21 cellular contexts compared by ENCODE assay signal in the genomic region with DNA sequence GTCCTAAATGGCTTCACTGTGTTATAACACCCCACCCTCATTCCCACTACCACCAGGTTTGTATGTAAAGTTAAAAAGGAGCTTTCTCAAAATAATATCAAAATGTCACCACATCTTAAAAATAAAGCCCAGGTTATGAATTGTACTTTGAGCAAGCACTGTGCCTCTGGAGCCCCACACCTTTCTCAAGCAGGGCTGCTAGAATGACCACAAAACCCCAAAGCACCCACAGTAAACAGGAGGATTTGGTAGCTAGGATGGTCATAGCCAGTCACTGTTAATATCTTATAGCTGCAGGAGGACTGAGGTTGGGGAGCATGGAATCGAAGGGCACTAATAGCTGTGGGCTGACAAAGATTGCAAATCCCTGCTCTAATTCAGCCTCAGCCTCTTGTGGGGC.
A peak's percentile ranks its signal among the peaks of the same experiment; 100 is the strongest.
DNase-seq lines count a peak whose midpoint lies in the region; ATAC-seq, FAIRE-seq and TF ChIP-seq lines count a peak whose summit lies in the region.
"Had no signal": no experiment of that assay in that cellular context is flagged by ENCODE, and none has a peak within 500 bp of the region (broad histone marks: within the 10 kb centered on the region; RNA-seq: fewer than 3 reads in every experiment).

No MANE protein-coding gene starts in this region.

- no peaks in the 10 kb centered on the region for H3K9me3 ChIP-seq in GM12878 (replicated peaks; ENCODE audit: control insufficient read depth, insufficient read depth, low read length)
- H3K9me3 ChIP-seq in neural cell (ENCODE audit: low read length): no peaks in the 10 kb centered on the region
- H3K9me3 ChIP-seq: A549, HAP-1, MG63 had no signal

- H3K27ac ChIP-seq in GM12878 (ENCODE audit: control insufficient read depth, insufficient read depth): no peak overlapping the region
- H3K27ac ChIP-seq in neural cell (ENCODE audit: low read length): no peak overlapping the region
- H3K27ac ChIP-seq: A549, PC-9, RWPE1 had no signal

- SMC1A ChIA-PET in GM12878 (lab: Charles Lee; ENCODE audit: uncharacterized antibody, unreplicated experiment): interaction anchor here (1.2 to 1.6 kb wide), 6 partner anchors 8 to 100 kb away, joined by 3 to 5 read pairs (median 4); no protein-coding TSS in a partner anchor

- no peak overlapping the region for H3K4me3 ChIP-seq in GM12878
- peak overlapping the region; percentile 3 for H3K4me3 ChIP-seq in neural cell (ENCODE audit: low read length)
- H3K4me3 ChIP-seq: A549, HAP-1, MG63, PC-9 had no signal

- H4K20me1 ChIP-seq in GM12878 (ENCODE audit: control insufficient read depth, insufficient read depth) (no peaks in the 10 kb centered on the region), neural cell (ENCODE audit: insufficient read depth) (no peaks in the 10 kb centered on the region)

- no peak overlapping the region for H3K27ac Mint-ChIP-seq in activated naive CD8-positive, alpha-beta T cell treated with anti-CD3 and anti-CD28 coated beads, Interleukin-2, amount 10 ng/mL, durations not matched to agents 7 days and 5 days
- H3K27ac Mint-ChIP-seq in activated naive CD8-positive, alpha-beta T cell treated with anti-CD3 and anti-CD28 coated beads for 36 hours: no peak overlapping the region

- in situ Hi-C loops in GM12878 (cut with MboI): no loop called here

- H2AFZ ChIP-seq in GM12878 (ENCODE audit: control insufficient read depth, low read depth, low read length) (no peak overlapping the region), neural cell (ENCODE audit: low read depth, low read length) (no peak overlapping the region)
- H2AFZ ChIP-seq: PC-9 had no signal

- H3K27me3 Mint-ChIP-seq in activated naive CD8-positive, alpha-beta T cell treated with anti-CD3 and anti-CD28 coated beads, Interleukin-2, amount 10 ng/mL, durations not matched to agents 7 days and 5 days: no peaks in the 10 kb centered on the region
- H3K27me3 Mint-ChIP-seq in activated naive CD8-positive, alpha-beta T cell treated with anti-CD3 and anti-CD28 coated beads for 36 hours: no peaks in the 10 kb centered on the region
- H3K27me3 Mint-ChIP-seq: CD4-positive, alpha-beta memory T cell had no signal

- H3K4me2 ChIP-seq in GM12878 (ENCODE audit: control insufficient read depth, insufficient read depth) (no peak overlapping the region), neural cell (ENCODE audit: low read length) (peak overlapping the region; percentile 9)
- H3K4me2 ChIP-seq: A549, PC-9 had no signal

- POLR2A ChIA-PET in activated naive CD8-positive, alpha-beta T cell treated with anti-CD3 and anti-CD28 coated beads, Interleukin-2, amount 10 ng/mL, durations not matched to agents 7 days and 5 days (lab: Charles Lee): no interaction called here
- POLR2A ChIA-PET in GM12878 (lab: Charles Lee) (no interaction called here), GM10248 (lab: Yijun Ruan, JAX) (no interaction called here)

- intact Hi-C loops in GM12878 (cut with micrococcal nuclease; ENCODE audit: unreplicated experiment): no loop called here

- H3K9me3 Mint-ChIP-seq in activated naive CD8-positive, alpha-beta T cell treated with anti-CD3 and anti-CD28 coated beads, Interleukin-2, amount 10 ng/mL, durations not matched to agents 7 days and 5 days: peaks cover 2% of the 10 kb centered on the region
- H3K9me3 Mint-ChIP-seq in activated naive CD8-positive, alpha-beta T cell treated with anti-CD3 and anti-CD28 coated beads for 36 hours: peaks cover 1% of the 10 kb centered on the region

- TF ChIP-seq POLR2A in GM12878 (IDR thresholded peaks at IDR 0.05; ENCODE audit: low read depth, low read length): no peak

- no peaks in the 10 kb centered on the region for H3K36me3 ChIP-seq in GM12878 (ENCODE audit: control insufficient read depth in 2 of 2, insufficient read depth in 2 of 2, low read length in 1 of 2)
- H3K36me3 ChIP-seq in neural cell (ENCODE audit: insufficient read depth, low read length): no peaks in the 10 kb centered on the region
- H3K36me3 ChIP-seq: HAP-1, MG63 had no signal

- no peak for TF ChIP-seq CTCF in GM12878 (IDR thresholded peaks at IDR 0.05 in 2 of 3, conservative IDR thresholded peaks at IDR 0.05 in 1 of 3; ENCODE audit: control insufficient read depth in 2 of 3, extremely low read depth in 1 of 3, insufficient read depth in 1 of 3, low read depth in 3 of 3, low read length in 3 of 3)
- TF ChIP-seq CTCF in neural cell (IDR thresholded peaks at IDR 0.05; ENCODE audit: poor library complexity, severe bottlenecking): no peak
- TF ChIP-seq CTCF in GM10248 (IDR thresholded peaks at IDR 0.05; ENCODE audit: control extremely low read depth, extremely low read depth, low read depth, missing control alignments): no peak

- 0% methylated on average over 1 of the region's 1 CpG for WGBS in GM12878 (ENCODE audit: insufficient coverage, insufficient replicate concordance, low lambda C conversion rate, missing lambda C conversion rate)

- TF ChIP-seq RAD21 in GM12878 (IDR thresholded peaks at IDR 0.05; ENCODE audit: insufficient read depth, low read depth, low read length) (no peak), neural cell (conservative IDR thresholded peaks at IDR 0.05) (no peak)

- H3K27me3 ChIP-seq in GM12878 (replicated peaks in 1 of 2; ENCODE audit: control insufficient read depth in 2 of 2, insufficient read depth in 2 of 2, low read length in 1 of 2) (no peaks in the 10 kb centered on the region; a peak in 1 of 4 replicates), neural cell (ENCODE audit: insufficient read depth, low read depth, low read length) (no peaks in the 10 kb centered on the region)
- H3K27me3 ChIP-seq: MG63 had no signal

- no TSS peak for BruUV-seq in GM12878 (replicated peaks; lab: Mats Ljungman, UMichigan)

- RAD21 ChIA-PET in GM12878 (lab: Charles Lee; ENCODE audit: unreplicated experiment): interaction anchor here (0.7 kb wide), 1 partner anchor 17 kb away, joined by 3 read pairs; no protein-coding TSS in a partner anchor

- peak; percentile 89 for ATAC-seq in activated naive CD8-positive, alpha-beta T cell treated with anti-CD3 and anti-CD28 coated beads, Interleukin-2, amount 10 ng/mL, durations not matched to agents 7 days and 5 days (ENCODE audit: low read depth)
- ATAC-seq in GM12878: peak; percentile 26; the same call in 1 of the 3 replicates
- ATAC-seq: A549 had no signal

- H3F3A ChIP-seq in neural cell (ENCODE audit: insufficient read depth, low read length, poor library complexity, severe bottlenecking): no peaks in the 10 kb centered on the region

- H3K79me2 ChIP-seq in GM12878 (ENCODE audit: control insufficient read depth, insufficient read depth, low read length) (no peaks in the 10 kb centered on the region), neural cell (replicated peaks; ENCODE audit: insufficient read depth, low read length) (no peaks in the 10 kb centered on the region)

- no peaks in the 10 kb centered on the region for H3K4me1 ChIP-seq in GM12878 (ENCODE audit: control insufficient read depth, insufficient read depth, low read length)
- H3K4me1 ChIP-seq: A549 had no signal

- no peaks in the 10 kb centered on the region for H3K9me2 ChIP-seq in neural cell (ENCODE audit: insufficient read depth, low read length)

- TF ChIP-seq EP300 in GM12878 (IDR thresholded peaks at IDR 0.05; ENCODE audit: borderline replicate concordance in 1 of 2, control insufficient read depth in 1 of 2, low read depth in 2 of 2, low read length in 2 of 2) (no peak), neural cell (conservative IDR thresholded peaks at IDR 0.05; ENCODE audit: poor library complexity, severe bottlenecking) (no peak)

- CTCF ChIA-PET in GM12878 (lab: Yijun Ruan, JAX) (interaction anchor here (1.0 to 1.4 kb wide), 3 partner anchors 10 to 231 kb away, joined by 3 to 4 read pairs (median 3); no protein-coding TSS in a partner anchor), GM10248 (lab: Yijun Ruan, JAX) (interaction anchor here (1.8 kb wide), 1 partner anchor 12 kb away, joined by 6 read pairs; no protein-coding TSS in a partner anchor)

- no peak for DNase-seq in activated naive CD8-positive, alpha-beta T cell treated with anti-CD3 and anti-CD28 coated beads, Interleukin-2, amount 10 ng/mL, durations not matched to agents 7 days and 5 days
- DNase-seq in activated naive CD8-positive, alpha-beta T cell treated with anti-CD3 and anti-CD28 coated beads for 36 hours: no peak
- no peak for DNase-seq in GM12878 (ENCODE audit: low read depth, low spot score)
- DNase-seq in KG1 (lab: John Stamatoyannopoulos, UW): no peak
- no peak for DNase-seq in stimulated activated CD4-positive, alpha-beta T cell treated with anti-CD3 and anti-CD28 coated beads, Interleukin-4, amount 100 ng/mL, for 1 hour
- no peak for DNase-seq in GM10248 (ENCODE audit: extremely low spot score)
- DNase-seq: Karpas-422, MG63, NCI-H1048, NCI-H1436, NCI-H2029, NCI-H2171, NCI-H526, PC-9, SIG-M5 had no signal

- H3K9ac ChIP-seq in GM12878 (ENCODE audit: control insufficient read depth, insufficient read depth, low read length) (no peak overlapping the region), neural cell (ENCODE audit: low read length) (no peak overlapping the region)

- H3K4me3 Mint-ChIP-seq in activated naive CD8-positive, alpha-beta T cell treated with anti-CD3 and anti-CD28 coated beads, Interleukin-2, amount 10 ng/mL, durations not matched to agents 7 days and 5 days: no peak overlapping the region
- H3K4me3 Mint-ChIP-seq in activated naive CD8-positive, alpha-beta T cell treated with anti-CD3 and anti-CD28 coated beads for 36 hours: no peak overlapping the region
- H3K4me3 Mint-ChIP-seq: CD4-positive, alpha-beta memory T cell had no signal

- peaks cover 16% of the 10 kb centered on the region for H3K4me1 Mint-ChIP-seq in activated naive CD8-positive, alpha-beta T cell treated with anti-CD3 and anti-CD28 coated beads, Interleukin-2, amount 10 ng/mL, durations not matched to agents 7 days and 5 days
- peaks cover 2% of the 10 kb centered on the region for H3K4me1 Mint-ChIP-seq in activated naive CD8-positive, alpha-beta T cell treated with anti-CD3 and anti-CD28 coated beads for 36 hours

- no peak for FAIRE-seq in GM12878 (lab: Jason Lieb, UNC)
- FAIRE-seq: A549, HTR-8/SVneo had no signal

- peaks cover 5% of the 10 kb centered on the region for H3K36me3 Mint-ChIP-seq in activated naive CD8-positive, alpha-beta T cell treated with anti-CD3 and anti-CD28 coated beads, Interleukin-2, amount 10 ng/mL, durations not matched to agents 7 days and 5 days
- H3K36me3 Mint-ChIP-seq in activated naive CD8-positive, alpha-beta T cell treated with anti-CD3 and anti-CD28 coated beads for 36 hours: no peaks in the 10 kb centered on the region
- H3K36me3 Mint-ChIP-seq: CD4-positive, alpha-beta memory T cell had no signal

TF ChIP-seq in GM12878, 131 proteins besides CTCF, POLR2A, EP300 and RAD21:
- TF ChIP-seq ZZZ3 (IDR thresholded peaks at IDR 0.05; ENCODE audit: control insufficient read depth, insufficient read length, low read depth) (no peak), RUNX3 (IDR thresholded peaks at IDR 0.05; ENCODE audit: low read length) (peak; percentile 24; the same call in 1 of the 2 replicates), MTA3 (IDR thresholded peaks at IDR 0.05; ENCODE audit: borderline replicate concordance, low read length) (no peak)

TF ChIP-seq in neural cell, 6 proteins besides CTCF, POLR2A, EP300 and RAD21 (continues in another document):
- no peak for TF ChIP-seq MXI1 (conservative IDR thresholded peaks at IDR 0.05; ENCODE audit: poor library complexity, severe bottlenecking)
- no peak for TF ChIP-seq SMC3 (conservative IDR thresholded peaks at IDR 0.05; ENCODE audit: poor library complexity)
- TF ChIP-seq POLR2AphosphoS5 (IDR thresholded peaks at IDR 0.05): no peak
